21 cellular contexts compared by ENCODE assay signal in genomic region chr20:35054804-35055203, GRCh38. TPM values are rescaled to one million over a fixed set of nuclear protein-coding genes. Genes with fewer than 3 reads are reported as not detected.
DNase-seq lines count a peak whose midpoint lies in the region; ATAC-seq and TF ChIP-seq lines count a peak whose summit lies in the region.
"Had no signal": no experiment of that assay in that cellular context is flagged by ENCODE, and none has a peak within 500 bp of the region (broad histone marks: within the 10 kb centered on the region; RNA-seq: fewer than 3 reads in every experiment).

No MANE protein-coding gene starts in this region.

- H3K4me1 Mint-ChIP-seq in activated naive CD8-positive, alpha-beta T cell (ENCODE audit: low read depth), result peaks cover 37% of the 10 kb centered on the region
- H3K4me1 Mint-ChIP-seq in activated naive CD8-positive, alpha-beta T cell treated with anti-CD3 and anti-CD28 coated beads, Interleukin-2, amount 50 U/mL, for 24 hours, result peaks cover 21% of the 10 kb centered on the region
- peaks cover 48% of the 10 kb centered on the region for H3K4me1 Mint-ChIP-seq in central memory CD8-positive, alpha-beta T cell

- H3K27ac ChIP-seq in SK-N-MC (peak overlapping the region; percentile 84; the same call in 1 of the 2 replicates), substantia nigra (ENCODE audit: low read depth, low read length, poor library complexity, severe bottlenecking) (peak overlapping the region; percentile 14), thyroid gland (no peak overlapping the region), Peyer's patch (no peak overlapping the region)
- H3K27ac ChIP-seq: adrenal gland had no signal

- no peak overlapping the region for H3K9ac ChIP-seq in SK-N-MC (ENCODE audit: insufficient read length)

- no peak for TF ChIP-seq POLR2A in thyroid gland (IDR thresholded peaks at IDR 0.05)
- no peak for TF ChIP-seq POLR2A in Peyer's patch (IDR thresholded peaks at IDR 0.05)

- H3K27ac Mint-ChIP-seq in activated naive CD8-positive, alpha-beta T cell, result peak overlapping the region; percentile 90
- no peak overlapping the region for H3K27ac Mint-ChIP-seq in activated naive CD8-positive, alpha-beta T cell treated with anti-CD3 and anti-CD28 coated beads, Interleukin-2, amount 50 U/mL, for 24 hours
- H3K27ac Mint-ChIP-seq in central memory CD8-positive, alpha-beta T cell (ENCODE audit: low read depth), result peak overlapping the region; percentile 77
- H3K27ac Mint-ChIP-seq: CD4-positive, alpha-beta T cell had no signal

- no peak for DNase-seq in activated naive CD8-positive, alpha-beta T cell treated with anti-CD3 and anti-CD28 coated beads, Interleukin-2, amount 50 U/mL, for 24 hours
- DNase-seq in SK-N-MC (ENCODE audit: low read depth, low spot score) (no peak), substantia nigra (lab: John Stamatoyannopoulos, UW) (no peak), omental fat pad (ENCODE audit: low spot score) (no peak), thyroid gland (no peak), Peyer's patch (no peak)
- DNase-seq in central memory CD8-positive, alpha-beta T cell (ENCODE audit: low spot score in 2 of 2), result no peak
- DNase-seq: activated CD4-positive, CD25-positive, alpha-beta regulatory T cell; adrenal gland; CD4-positive, alpha-beta T cell; DMS79 treated with DMSO at 0.1 percent for 48 hours; erythroblast; left colon; midbrain; NCI-H1694; NCI-H82; stimulated activated CD4-positive, alpha-beta T cell treated with anti-CD3 and anti-CD28 coated beads, Interleukin-4, amount 100 ng/mL, for 24 hours had no signal

- intact Hi-C loops in thyroid gland (cut with DNase I), result no loop called here

- no peaks in the 10 kb centered on the region for H3K27me3 ChIP-seq in thyroid gland
- H3K27me3 ChIP-seq in Peyer's patch, result no peaks in the 10 kb centered on the region
- H3K27me3 ChIP-seq: adrenal gland had no signal

- peaks cover 4 to 8% of the 10 kb centered on the region in 2 donors for H3K4me1 ChIP-seq in thyroid gland
- no peaks in the 10 kb centered on the region for H3K4me1 ChIP-seq in Peyer's patch

- TF ChIP-seq CTCF in omental fat pad (IDR thresholded peaks at IDR 0.05) (no peak), thyroid gland (IDR thresholded peaks at IDR 0.05) (no peak), Peyer's patch (IDR thresholded peaks at IDR 0.05) (no peak)

- peaks cover 14% of the 10 kb centered on the region for H3K36me3 Mint-ChIP-seq in activated naive CD8-positive, alpha-beta T cell
- H3K36me3 Mint-ChIP-seq in activated naive CD8-positive, alpha-beta T cell treated with anti-CD3 and anti-CD28 coated beads, Interleukin-2, amount 50 U/mL, for 24 hours (ENCODE audit: low read depth), result peaks cover 31% of the 10 kb centered on the region
- H3K36me3 Mint-ChIP-seq in central memory CD8-positive, alpha-beta T cell (ENCODE audit: insufficient read depth), result peaks cover 29% of the 10 kb centered on the region

- H3K9me3 Mint-ChIP-seq in activated naive CD8-positive, alpha-beta T cell (ENCODE audit: low read depth), result no peaks in the 10 kb centered on the region
- H3K9me3 Mint-ChIP-seq in activated naive CD8-positive, alpha-beta T cell treated with anti-CD3 and anti-CD28 coated beads, Interleukin-2, amount 50 U/mL, for 24 hours, result no peaks in the 10 kb centered on the region
- H3K9me3 Mint-ChIP-seq in central memory CD8-positive, alpha-beta T cell, result no peaks in the 10 kb centered on the region
- H3K9me3 Mint-ChIP-seq: CD4-positive, alpha-beta T cell had no signal

- no peaks in the 10 kb centered on the region for H3K27me3 Mint-ChIP-seq in activated naive CD8-positive, alpha-beta T cell
- no peaks in the 10 kb centered on the region for H3K27me3 Mint-ChIP-seq in activated naive CD8-positive, alpha-beta T cell treated with anti-CD3 and anti-CD28 coated beads, Interleukin-2, amount 50 U/mL, for 24 hours
- no peaks in the 10 kb centered on the region for H3K27me3 Mint-ChIP-seq in central memory CD8-positive, alpha-beta T cell
- H3K27me3 Mint-ChIP-seq: CD4-positive, alpha-beta T cell had no signal

- no peaks in the 10 kb centered on the region for H3K9me3 ChIP-seq in SK-N-MC (ENCODE audit: low read depth, low read length)
- no peaks in the 10 kb centered on the region for H3K9me3 ChIP-seq in thyroid gland
- no peaks in the 10 kb centered on the region for H3K9me3 ChIP-seq in Peyer's patch
- H3K9me3 ChIP-seq: adrenal gland had no signal

- no peak overlapping the region for H3K4me3 ChIP-seq in SK-N-MC
- H3K4me3 ChIP-seq in thyroid gland (replicated peaks in 1 of 3), result no peak overlapping the region
- H3K4me3 ChIP-seq in Peyer's patch, result no peak overlapping the region
- H3K4me3 ChIP-seq: adrenal gland, K562, smooth muscle cell had no signal

- WGBS in thyroid gland, 2 donors, result 76 to 92% methylated on average over 3 of the region's 3 CpGs

- ATAC-seq in activated naive CD8-positive, alpha-beta T cell treated with anti-CD3 and anti-CD28 coated beads, Interleukin-2, amount 50 U/mL, for 24 hours, result no peak
- no peak for ATAC-seq in central memory CD8-positive, alpha-beta T cell (replicated peaks; ENCODE audit: extremely low read depth, poor library complexity, severe bottlenecking)
- no peak for ATAC-seq in omental fat pad (ENCODE audit: low FRiP score)
- ATAC-seq: K562, left colon had no signal

- no peak overlapping the region for H3K4me3 Mint-ChIP-seq in activated naive CD8-positive, alpha-beta T cell
- H3K4me3 Mint-ChIP-seq in activated naive CD8-positive, alpha-beta T cell treated with anti-CD3 and anti-CD28 coated beads, Interleukin-2, amount 50 U/mL, for 24 hours, result no peak overlapping the region
- H3K4me3 Mint-ChIP-seq in central memory CD8-positive, alpha-beta T cell, result peak overlapping the region; percentile 16
- H3K4me3 Mint-ChIP-seq: CD4-positive, alpha-beta T cell; neural crest cell had no signal

- peaks cover 13% of the 10 kb centered on the region for H3K36me3 ChIP-seq in SK-N-MC (ENCODE audit: insufficient read depth, low read length)
- no peaks in the 10 kb centered on the region for H3K36me3 ChIP-seq in thyroid gland
- H3K36me3 ChIP-seq in Peyer's patch, result peaks cover 0 to 35% (median 0%) of the 10 kb centered on the region in 3 donors

RNA-seq across cellular contexts. Expression of gene TRPC4AP, which starts 37.8 kb away (rescaled TPM):
- total RNA-seq in omental fat pad (10 to 100 TPM; 59.3 to 87.0 (median 70.1) TPM), thyroid gland (10 to 100 TPM; 53.3 to 76.8 (median 73.5) TPM), Peyer's patch (100 to 1,000 TPM in 1 of 4 donors, 10 to 100 TPM in 3; 62.7 to 101 (median 80.8) TPM)

Comparison
In these comparisons a context has a peak if more than half of its experiments do, and no peak if none do; other contexts are left out.
1. H3K27ac ChIP-seq: peak in SK-N-MC (single experiment) and substantia nigra (single experiment); none in thyroid gland (0 of 3) and Peyer's patch (0 of 4).